In genomic region chr10:103731609-103732270, GRCh38 we compare ENCODE assay signal across 1 cellular context.
A peak's percentile ranks its signal among the peaks of the same experiment; 100 is the strongest.
TF ChIP-seq lines count a peak whose summit lies in the region.

No MANE protein-coding gene starts in this region.

TF ChIP-seq in K562, 482 proteins besides CTCF, POLR2A, EP300 and RAD21:
- TF ChIP-seq RBM25 (IDR thresholded peaks at IDR 0.05; ENCODE audit: low read depth, low read length, severe bottlenecking) (peak; percentile 6), PREB (CRISPR knock-in tag; IDR thresholded peaks at IDR 0.05) (no peak)
